In genomic region chrX:30992381-30992904, GRCh38 we compare ENCODE assay signal across 15 cellular contexts.
DNase-seq lines count a peak whose midpoint lies in the region; ATAC-seq, FAIRE-seq and TF ChIP-seq lines count a peak whose summit lies in the region.
"Had no signal": no experiment of that assay in that cellular context is flagged by ENCODE, and none has a peak within 500 bp of the region (broad histone marks: within the 10 kb centered on the region; RNA-seq: fewer than 3 reads in every experiment).

No MANE protein-coding gene starts in this region.

- H3K27ac Mint-ChIP-seq in progenitor cell of endocrine pancreas = peak overlapping the region; percentile 45
- H3K27ac Mint-ChIP-seq: activated CD4-positive, alpha-beta T cell treated with anti-CD3 and anti-CD28 coated beads, Interleukin-2, amount 10 ng/mL, durations not matched to agents 24 days and 14 days; effector memory CD8-positive, alpha-beta T cell had no signal

- ATAC-seq in HG02870 (IDR thresholded peaks at IDR 0.05; ENCODE audit: unreplicated experiment) = no peak
- ATAC-seq: effector memory CD8-positive, alpha-beta T cell; heart left ventricle; PC-3 had no signal

- peaks cover 7% of the 10 kb centered on the region for H3K9me3 Mint-ChIP-seq in progenitor cell of endocrine pancreas (ENCODE audit: low read depth)
- H3K9me3 Mint-ChIP-seq: activated CD4-positive, alpha-beta T cell treated with anti-CD3 and anti-CD28 coated beads, Interleukin-2, amount 10 ng/mL, durations not matched to agents 24 days and 14 days; effector memory CD8-positive, alpha-beta T cell had no signal

- no peak overlapping the region for H3K4me3 Mint-ChIP-seq in progenitor cell of endocrine pancreas (ENCODE audit: low read depth)
- H3K4me3 Mint-ChIP-seq: activated CD4-positive, alpha-beta T cell treated with anti-CD3 and anti-CD28 coated beads, Interleukin-2, amount 10 ng/mL, durations not matched to agents 24 days and 14 days; CD4-positive, CD25-positive, alpha-beta regulatory T cell; effector memory CD8-positive, alpha-beta T cell had no signal

- no peaks in the 10 kb centered on the region for H3K36me3 Mint-ChIP-seq in progenitor cell of endocrine pancreas (ENCODE audit: insufficient read depth)
- H3K36me3 Mint-ChIP-seq: CD4-positive, CD25-positive, alpha-beta regulatory T cell had no signal

- peak; percentile 98 for FAIRE-seq in endometrium (lab: Jason Lieb, UNC)

- peak; percentile 31 for DNase-seq in HT-29 (ENCODE audit: low spot score)
- peak; percentile 77 for DNase-seq in NCI-H345 treated with DMSO at 0.1 percent for 48 hours (lab: John Stamatoyannopoulos, UW; ENCODE audit: unreplicated experiment)
- DNase-seq in progenitor cell of endocrine pancreas (ENCODE audit: low spot score, unreplicated experiment) = no peak
- DNase-seq in NCI-H226 = no peak
- no peak for DNase-seq in iPS-NIHi11 (ENCODE audit: low spot score)
- no peak for DNase-seq in dedifferentiated amniotic fluid mesenchymal stem cell (ENCODE audit: extremely low spot score)
- DNase-seq: activated CD4-positive, alpha-beta T cell treated with anti-CD3 and anti-CD28 coated beads, Interleukin-2, amount 10 ng/mL, durations not matched to agents 24 days and 14 days; CD4-positive, CD25-positive, alpha-beta regulatory T cell; effector memory CD8-positive, alpha-beta T cell; heart left ventricle; NCI-H1694; PC-3; substantia nigra had no signal

- TF ChIP-seq CTCF in progenitor cell of endocrine pancreas (IDR thresholded peaks at IDR 0.05; ENCODE audit: unreplicated experiment) = no peak

- no peaks in the 10 kb centered on the region for H3K27me3 Mint-ChIP-seq in progenitor cell of endocrine pancreas
- H3K27me3 Mint-ChIP-seq: activated CD4-positive, alpha-beta T cell treated with anti-CD3 and anti-CD28 coated beads, Interleukin-2, amount 10 ng/mL, durations not matched to agents 24 days and 14 days; CD4-positive, CD25-positive, alpha-beta regulatory T cell; effector memory CD8-positive, alpha-beta T cell had no signal

- H3K4me1 Mint-ChIP-seq in progenitor cell of endocrine pancreas (ENCODE audit: low read depth) = peaks cover 8% of the 10 kb centered on the region
- H3K4me1 Mint-ChIP-seq: activated CD4-positive, alpha-beta T cell treated with anti-CD3 and anti-CD28 coated beads, Interleukin-2, amount 10 ng/mL, durations not matched to agents 24 days and 14 days had no signal

Comparison
In these comparisons a context has a peak if more than half of its experiments do, and no peak if none do; other contexts are left out.
1. DNase-seq: peak in HT-29 (single experiment) and NCI-H345 treated with DMSO at 0.1 percent for 48 hours (single experiment); none in progenitor cell of endocrine pancreas (single experiment), NCI-H226 (single experiment), iPS-NIHi11 (single experiment) and dedifferentiated amniotic fluid mesenchymal stem cell (single experiment).